ENCODE assay signal across 22 cellular contexts in genomic region chr2:119228136-119228535, GRCh38.
"Had no signal": no experiment of that assay in that cellular context is flagged by ENCODE, and none has a peak within 500 bp of the region (broad histone marks: within the 10 kb centered on the region; RNA-seq: fewer than 3 reads in every experiment).

No MANE protein-coding gene starts in this region.

- DNase-seq: colonic mucosa; cortex of kidney; dorsolateral prefrontal cortex; effector CD4-positive, alpha-beta T cell; effector CD8-positive, alpha-beta T cell; effector memory CD4-positive, alpha-beta T cell; effector memory CD8-positive, alpha-beta T cell; endodermal cell; erythroblast; esophagus squamous epithelium; foreskin keratinocyte; foreskin melanocyte; gastrocnemius medialis; glutamatergic neuron; head of caudate nucleus; heart left ventricle; heart right ventricle had no signal

- H3K9me3 ChIP-seq: colonic mucosa, esophagus muscularis mucosa, esophagus squamous epithelium, gastrocnemius medialis, gastroesophageal sphincter, heart left ventricle, heart right ventricle had no signal

- ATAC-seq: effector memory CD8-positive, alpha-beta T cell; esophagus mucosa; foreskin keratinocyte; gastrocnemius medialis; gastroesophageal sphincter; heart left ventricle; heart right ventricle had no signal

- H3K4me3 ChIP-seq: colonic mucosa, coronary artery, dorsolateral prefrontal cortex, esophagus muscularis mucosa, esophagus squamous epithelium, gastrocnemius medialis, gastroesophageal sphincter, heart left ventricle, heart right ventricle had no signal

- H3K36me3 ChIP-seq: colonic mucosa, esophagus muscularis mucosa, gastrocnemius medialis, gastroesophageal sphincter, heart left ventricle, heart right ventricle had no signal

- H3K27ac ChIP-seq: colonic mucosa, coronary artery, dorsolateral prefrontal cortex, epithelial cell of prostate, esophagus muscularis mucosa, esophagus squamous epithelium, foreskin keratinocyte, gastroesophageal sphincter, heart left ventricle, heart right ventricle had no signal

- H3K27me3 ChIP-seq: colonic mucosa, foreskin keratinocyte, gastrocnemius medialis had no signal
